Comparison of ENCODE assay signal across 1 cellular context in the genomic region with DNA sequence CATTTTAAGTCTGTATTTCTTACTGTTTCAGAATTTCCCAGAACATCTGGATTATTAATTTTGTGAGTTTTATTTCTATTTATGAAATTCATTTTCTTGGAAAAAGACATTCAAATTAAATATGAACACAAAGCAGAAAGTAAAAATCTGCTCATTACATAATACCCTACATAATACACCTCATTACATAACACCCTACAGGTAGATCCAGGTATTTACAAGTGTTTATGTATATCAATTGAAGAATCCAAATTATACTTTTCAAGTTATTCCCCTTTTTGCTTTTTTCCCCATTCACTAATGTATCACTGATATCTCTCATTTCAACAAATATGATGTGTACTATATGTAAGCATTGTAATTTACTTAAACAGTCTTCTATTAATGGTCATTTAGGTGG.
TF ChIP-seq lines count a peak whose summit lies in the region.

No MANE protein-coding gene starts in this region.

TF ChIP-seq in A549, 52 proteins besides CTCF, POLR2A, EP300 and RAD21 (continued from another document):
- TF ChIP-seq, protein P1, sequence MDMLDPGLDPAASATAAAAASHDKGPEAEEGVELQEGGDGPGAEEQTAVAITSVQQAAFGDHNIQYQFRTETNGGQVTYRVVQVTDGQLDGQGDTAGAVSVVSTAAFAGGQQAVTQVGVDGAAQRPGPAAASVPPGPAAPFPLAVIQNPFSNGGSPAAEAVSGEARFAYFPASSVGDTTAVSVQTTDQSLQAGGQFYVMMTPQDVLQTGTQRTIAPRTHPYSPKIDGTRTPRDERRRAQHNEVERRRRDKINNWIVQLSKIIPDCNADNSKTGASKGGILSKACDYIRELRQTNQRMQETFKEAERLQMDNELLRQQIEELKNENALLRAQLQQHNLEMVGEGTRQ (IDR thresholded peaks at IDR 0.05) = no peak
- no peak for TF ChIP-seq SREBF2 (IDR thresholded peaks at IDR 0.05)
